Comparison of ENCODE assay signal across 17 cellular contexts in genomic region chr17:76208120-76208519, GRCh38. TPM values are rescaled to one million over a fixed set of nuclear protein-coding genes. Genes with fewer than 3 reads are reported as not detected.
DNase-seq lines count a peak whose midpoint lies in the region; ATAC-seq and TF ChIP-seq lines count a peak whose summit lies in the region.
"Had no signal": no experiment of that assay in that cellular context is flagged by ENCODE, and none has a peak within 500 bp of the region (broad histone marks: within the 10 kb centered on the region; RNA-seq: fewer than 3 reads in every experiment).

No MANE protein-coding gene starts in this region.

- no peak overlapping the region; the same call in 1 of the 2 replicates for H3K4me2 ChIP-seq in DND-41 (ENCODE audit: insufficient read depth, low read length)

- H2AFZ ChIP-seq in DND-41 (ENCODE audit: low read depth, low read length), result peak overlapping the region; percentile 19

- H3K4me1 ChIP-seq in DND-41 (ENCODE audit: insufficient read depth, low read length) (peaks cover 22% of the 10 kb centered on the region), suprapubic skin (no peaks in the 10 kb centered on the region)

- POLR2A ChIA-PET in activated naive CD8-positive, alpha-beta T cell treated with anti-CD3 and anti-CD28 coated beads, Interleukin-2, amount 10 ng/mL, durations not matched to agents 7 days and 5 days (lab: Charles Lee), result interaction anchor here (0.7 to 4.3 kb wide), 18 partner anchors 9 to 294 kb away, joined by 3 to 57 read pairs (median 5); partner anchors contain the start of gene UBALD2

- H3K27ac ChIP-seq in DND-41 (ENCODE audit: low read length) (peak overlapping the region; percentile 64), suprapubic skin (no peak overlapping the region)
- H3K27ac ChIP-seq: 22Rv1 had no signal

- peaks cover 66% of the 10 kb centered on the region for H3K36me3 Mint-ChIP-seq in activated naive CD8-positive, alpha-beta T cell treated with anti-CD3 and anti-CD28 coated beads, Interleukin-2, amount 10 ng/mL, durations not matched to agents 7 days and 5 days
- H3K36me3 Mint-ChIP-seq: CD14-positive monocyte had no signal

- peak; percentile 92 for ATAC-seq in DND-41 (ENCODE audit: insufficient read depth, low read depth)
- ATAC-seq in activated naive CD8-positive, alpha-beta T cell treated with anti-CD3 and anti-CD28 coated beads, Interleukin-2, amount 10 ng/mL, durations not matched to agents 7 days and 5 days (ENCODE audit: low read depth), result peak; percentile 82
- ATAC-seq in HG03342 (IDR thresholded peaks at IDR 0.05; ENCODE audit: unreplicated experiment), result no peak

- no peaks in the 10 kb centered on the region for H3K27me3 ChIP-seq in DND-41 (ENCODE audit: insufficient read depth, low read length, poor library complexity)
- H3K27me3 ChIP-seq in suprapubic skin, result no peaks in the 10 kb centered on the region

- no peak for TF ChIP-seq EP300 in suprapubic skin (IDR thresholded peaks at IDR 0.05)

- DNase-seq in DMS153 (lab: John Stamatoyannopoulos, UW) (peak; percentile 52), DMS153 treated with DMSO at 0.1 percent for 48 hours (lab: John Stamatoyannopoulos, UW; ENCODE audit: unreplicated experiment) (no peak), DND-41 (peak; percentile 65), NCI-H2107 (lab: John Stamatoyannopoulos, UW) (peak; percentile 7), suprapubic skin (ENCODE audit: low spot score in 2 of 2) (no peak)
- DNase-seq in activated naive CD8-positive, alpha-beta T cell treated with anti-CD3 and anti-CD28 coated beads, Interleukin-2, amount 10 ng/mL, durations not matched to agents 7 days and 5 days, result peak; percentile 28
- DNase-seq in stimulated activated naive CD4-positive, alpha-beta T cell (lab: John Stamatoyannopoulos, UW), result no peak
- DNase-seq: activated gamma-delta T cell; effector CD4-positive, alpha-beta T cell; left ventricle myocardium superior; MG63; NCI-H2081; NK-92 treated with Interleukin-12 subunit alpha and Interleukin-12 subunit beta, amount 100 ng/mL, for 24 hours; stimulated activated CD4-positive, alpha-beta T cell treated with anti-CD3 and anti-CD28 coated beads, Interleukin-12 subunit alpha, Interleukin-12 subunit beta, amount 100 ng/mL, for 4 hours had no signal

- H3K4me3 ChIP-seq in DND-41 (ENCODE audit: low read depth in 1 of 2, low read length in 2 of 2) (no peak overlapping the region), suprapubic skin (no peak overlapping the region)
- H3K4me3 ChIP-seq: MG63 had no signal

- H3K27me3 Mint-ChIP-seq in activated naive CD8-positive, alpha-beta T cell treated with anti-CD3 and anti-CD28 coated beads, Interleukin-2, amount 10 ng/mL, durations not matched to agents 7 days and 5 days, result no peaks in the 10 kb centered on the region

- no peaks in the 10 kb centered on the region for H4K20me1 ChIP-seq in DND-41 (ENCODE audit: insufficient read depth, low read length)

- TF ChIP-seq CTCF in DND-41 (IDR thresholded peaks at IDR 0.05; ENCODE audit: borderline replicate concordance, extremely low read depth, low read length, poor library complexity, severe bottlenecking) (no peak), suprapubic skin (IDR thresholded peaks at IDR 0.05) (no peak)

- 91% methylated on average over 1 of the region's 1 CpG for WGBS in suprapubic skin

- no peaks in the 10 kb centered on the region for H3K79me2 ChIP-seq in DND-41 (ENCODE audit: insufficient read depth, low read length)

- peak overlapping the region; percentile 4; the same call in 1 of the 2 replicates for H3K9ac ChIP-seq in DND-41 (ENCODE audit: low read depth, low read length)

- H3K36me3 ChIP-seq in DND-41 (ENCODE audit: insufficient read depth, low read length) (no peaks in the 10 kb centered on the region), suprapubic skin (no peaks in the 10 kb centered on the region)
- H3K36me3 ChIP-seq: MG63 had no signal

- H3K4me3 Mint-ChIP-seq in activated naive CD8-positive, alpha-beta T cell treated with anti-CD3 and anti-CD28 coated beads, Interleukin-2, amount 10 ng/mL, durations not matched to agents 7 days and 5 days, result peak overlapping the region; percentile 44
- H3K4me3 Mint-ChIP-seq: CD14-positive monocyte had no signal

- no peak for TF ChIP-seq POLR2A in suprapubic skin (IDR thresholded peaks at IDR 0.05)

- peaks cover 44% of the 10 kb centered on the region for H3K4me1 Mint-ChIP-seq in activated naive CD8-positive, alpha-beta T cell treated with anti-CD3 and anti-CD28 coated beads, Interleukin-2, amount 10 ng/mL, durations not matched to agents 7 days and 5 days

- peaks cover 2% of the 10 kb centered on the region for H3K9me3 Mint-ChIP-seq in activated naive CD8-positive, alpha-beta T cell treated with anti-CD3 and anti-CD28 coated beads, Interleukin-2, amount 10 ng/mL, durations not matched to agents 7 days and 5 days

- H3K27ac Mint-ChIP-seq in activated naive CD8-positive, alpha-beta T cell treated with anti-CD3 and anti-CD28 coated beads, Interleukin-2, amount 10 ng/mL, durations not matched to agents 7 days and 5 days, result peak overlapping the region; percentile 83
- H3K27ac Mint-ChIP-seq: CD14-positive monocyte had no signal

- H3K9me3 ChIP-seq in DND-41 (ENCODE audit: insufficient read depth, low read length, severe bottlenecking) (no peaks in the 10 kb centered on the region), suprapubic skin (no peaks in the 10 kb centered on the region)
- H3K9me3 ChIP-seq: MG63 had no signal

RNA-seq across cellular contexts. Expression of gene RNF157, which starts 32.2 kb away (rescaled TPM):
- 100 to 1,000 TPM; 103 to 110 TPM for total RNA-seq in activated naive CD8-positive, alpha-beta T cell treated with anti-CD3 and anti-CD28 coated beads, Interleukin-2, amount 10 ng/mL, durations not matched to agents 7 days and 5 days
- total RNA-seq in suprapubic skin, result 1 to 10 TPM in 3 of 4 donors, under 1 TPM in 1; 0.85 to 3.4 (median 1.3) TPM

RNA-seq across cellular contexts. Expression of gene UBALD2, which starts 57.0 kb away (rescaled TPM):
- 100 to 1,000 TPM; 344 to 375 TPM for total RNA-seq in activated naive CD8-positive, alpha-beta T cell treated with anti-CD3 and anti-CD28 coated beads, Interleukin-2, amount 10 ng/mL, durations not matched to agents 7 days and 5 days
- total RNA-seq in suprapubic skin, result 10 to 100 TPM; 24.8 to 42.7 (median 35.6) TPM

Comparison
In these comparisons a context has a peak if more than half of its experiments do, and no peak if none do; other contexts are left out.
1. DNase-seq: peak in DMS153 (single experiment), DND-41 (single experiment), NCI-H2107 (single experiment) and activated naive CD8-positive, alpha-beta T cell treated with anti-CD3 and anti-CD28 coated beads, Interleukin-2, amount 10 ng/mL, durations not matched to agents 7 days and 5 days (single experiment); none in DMS153 treated with DMSO at 0.1 percent for 48 hours (single experiment), stimulated activated naive CD4-positive, alpha-beta T cell (0 of 6) and suprapubic skin (0 of 2).
2. RNA of gene RNF157, which starts 32.2 kb away (total RNA-seq): 103 to 110 TPM in activated naive CD8-positive, alpha-beta T cell treated with anti-CD3 and anti-CD28 coated beads, Interleukin-2, amount 10 ng/mL, durations not matched to agents 7 days and 5 days; 0.85 to 3.4 TPM in suprapubic skin; every median in the first group is over 10 times any median in the second.
3. RNA of gene UBALD2, which starts 57.0 kb away (total RNA-seq): 344 to 375 TPM in activated naive CD8-positive, alpha-beta T cell treated with anti-CD3 and anti-CD28 coated beads, Interleukin-2, amount 10 ng/mL, durations not matched to agents 7 days and 5 days; 24.8 to 42.7 TPM in suprapubic skin; every median in the first group is over 4 times any median in the second.